Comparison of ENCODE assay signal across 23 cellular contexts in genomic region chr13:98992355-98992754, GRCh38. TPM values are rescaled to one million over a fixed set of nuclear protein-coding genes. Genes with fewer than 3 reads are reported as not detected.
DNase-seq lines count a peak whose midpoint lies in the region; ATAC-seq and TF ChIP-seq lines count a peak whose summit lies in the region.
"Had no signal": no experiment of that assay in that cellular context is flagged by ENCODE, and none has a peak within 500 bp of the region (broad histone marks: within the 10 kb centered on the region; RNA-seq: fewer than 3 reads in every experiment).

No MANE protein-coding gene starts in this region.

- no peak for ATAC-seq in stimulated activated naive CD8-positive, alpha-beta T cell treated with anti-CD3 and anti-CD28 coated beads, Interleukin-15, Interleukin-2, amounts not matched to agents 100 U/mL and 50 U/mL, for 24 hours
- ATAC-seq in T-cell (replicated peaks in 1 of 4) (no peak), esophagus mucosa (peak; percentile 42)

- no peaks in the 10 kb centered on the region for H3K27me3 ChIP-seq in suprapubic skin
- H3K27me3 ChIP-seq: adrenal gland, stomach, uterus had no signal

- CTCF ChIA-PET in T-cell (lab: Charles Lee), result interaction anchor here in 1 of 2 donors (0.5 kb wide), 1 partner anchor 93 kb away, joined by 3 read pairs; no protein-coding TSS in a partner anchor

- H3K27ac Mint-ChIP-seq in stimulated activated naive CD8-positive, alpha-beta T cell treated with anti-CD3 and anti-CD28 coated beads, Interleukin-15, Interleukin-2, amounts not matched to agents 100 ng/mL and 50 ng/mL, for 24 hours, result peak overlapping the region; percentile 15
- peak overlapping the region; percentile 44 to 71 for H3K27ac Mint-ChIP-seq in T-cell

- H3K36me3 Mint-ChIP-seq in stimulated activated naive CD8-positive, alpha-beta T cell treated with anti-CD3 and anti-CD28 coated beads, Interleukin-15, Interleukin-2, amounts not matched to agents 100 ng/mL and 50 ng/mL, for 24 hours (ENCODE audit: low read depth), result no peaks in the 10 kb centered on the region
- H3K36me3 Mint-ChIP-seq in T-cell, result peaks cover 30% of the 10 kb centered on the region

- H3K9me3 Mint-ChIP-seq in stimulated activated naive CD8-positive, alpha-beta T cell treated with anti-CD3 and anti-CD28 coated beads, Interleukin-15, Interleukin-2, amounts not matched to agents 100 ng/mL and 50 ng/mL, for 24 hours, result no peaks in the 10 kb centered on the region
- H3K9me3 Mint-ChIP-seq in T-cell, result no peaks in the 10 kb centered on the region

- no peak overlapping the region for H3K4me3 ChIP-seq in suprapubic skin
- H3K4me3 ChIP-seq: adrenal gland, PC-9, stomach, uterus had no signal

- no peak for TF ChIP-seq CTCF in suprapubic skin (IDR thresholded peaks at IDR 0.05)

- peaks cover 54% of the 10 kb centered on the region for H3K4me1 Mint-ChIP-seq in stimulated activated naive CD8-positive, alpha-beta T cell treated with anti-CD3 and anti-CD28 coated beads, Interleukin-15, Interleukin-2, amounts not matched to agents 100 ng/mL and 50 ng/mL, for 24 hours (ENCODE audit: low read depth)
- H3K4me1 Mint-ChIP-seq in T-cell, result peaks cover 74 to 80% (median 74%) of the 10 kb centered on the region in 3 donors

- DNase-seq in stimulated activated naive CD8-positive, alpha-beta T cell treated with anti-CD3 and anti-CD28 coated beads, Interleukin-15, Interleukin-2, amounts not matched to agents 100 U/mL and 50 U/mL, for 24 hours, result no peak
- DNase-seq in T-cell (no peak), AG20443 (ENCODE audit: low spot score) (no peak), NCI-H82 (lab: John Stamatoyannopoulos, UW) (no peak), suprapubic skin (ENCODE audit: low spot score in 2 of 2) (no peak), NCI-H345 (lab: John Stamatoyannopoulos, UW) (no peak)
- DNase-seq: activated CD4-positive, alpha-beta T cell treated with anti-CD3 and anti-CD28 coated beads for 48 hours; activated T-cell treated with anti-CD3 and anti-CD28 coated beads, Interleukin-2, amount 50 U/mL, for 1 hour; adrenal gland; central memory CD4-positive, alpha-beta T cell; COR-L47; effector CD8-positive, alpha-beta T cell; hippocampal formation; kidney; NCI-H2029 treated with DMSO at 0.1 percent for 48 hours; NCI-H524 treated with DMSO at 0.1 percent for 48 hours; PC-9; retina; SK-N-SH; stomach; uterus had no signal

- TF ChIP-seq EP300 in suprapubic skin (IDR thresholded peaks at IDR 0.05), result no peak

- no peaks in the 10 kb centered on the region for H3K27me3 Mint-ChIP-seq in stimulated activated naive CD8-positive, alpha-beta T cell treated with anti-CD3 and anti-CD28 coated beads, Interleukin-15, Interleukin-2, amounts not matched to agents 100 ng/mL and 50 ng/mL, for 24 hours
- H3K27me3 Mint-ChIP-seq in T-cell, result no peaks in the 10 kb centered on the region

- peak overlapping the region; percentile 2 for H3K4me3 Mint-ChIP-seq in stimulated activated naive CD8-positive, alpha-beta T cell treated with anti-CD3 and anti-CD28 coated beads, Interleukin-15, Interleukin-2, amounts not matched to agents 100 ng/mL and 50 ng/mL, for 24 hours
- H3K4me3 Mint-ChIP-seq in T-cell, result no peak overlapping the region

- H3K9me3 ChIP-seq in suprapubic skin, result no peaks in the 10 kb centered on the region
- H3K9me3 ChIP-seq: adrenal gland, SK-N-SH, stomach, uterus had no signal

- no peak for TF ChIP-seq POLR2A in suprapubic skin (IDR thresholded peaks at IDR 0.05)

- POLR2A ChIA-PET in T-cell (lab: Charles Lee), result no interaction called here

- H3K36me3 ChIP-seq in suprapubic skin, result no peaks in the 10 kb centered on the region
- H3K36me3 ChIP-seq: adrenal gland, stomach, uterus had no signal

- peaks cover 10% of the 10 kb centered on the region for H3K4me1 ChIP-seq in suprapubic skin
- H3K4me1 ChIP-seq: adrenal gland, stomach, uterus had no signal

- H3K27ac ChIP-seq in suprapubic skin, result no peak overlapping the region
- H3K27ac ChIP-seq: adrenal gland, PC-9, stomach, uterus had no signal

- 70% methylated on average over 7 of the region's 7 CpGs for WGBS in suprapubic skin

RNA-seq across cellular contexts. Expression of gene DOCK9, which starts 14.5 kb away (rescaled TPM):
- 100 to 1,000 TPM in 4 of 5 donors, 10 to 100 TPM in 1; 96.2 to 170 (median 162) TPM for total RNA-seq in T-cell
- total RNA-seq in esophagus mucosa, result 97.3 TPM
- total RNA-seq in suprapubic skin, result 100 to 1,000 TPM; 121 to 240 (median 200) TPM
